19 cellular contexts compared by ENCODE assay signal in genomic region chr12:93007539-93007938, GRCh38.
"Had no signal": no experiment of that assay in that cellular context is flagged by ENCODE, and none has a peak within 500 bp of the region (broad histone marks: within the 10 kb centered on the region; RNA-seq: fewer than 3 reads in every experiment).

No MANE protein-coding gene starts in this region.

- H3K4me3 ChIP-seq: gastrocnemius medialis, ovary, psoas muscle, right atrium auricular region, upper lobe of right lung had no signal

- DNase-seq: activated CD4-positive, alpha-beta T cell treated with anti-CD3 and anti-CD28 coated beads for 1 hour; activated CD4-positive, alpha-beta T cell treated with anti-CD3 and anti-CD28 coated beads, Interleukin-2, amount 50 U/mL, for 1 hour; activated naive CD4-positive, alpha-beta T cell; activated naive CD8-positive, alpha-beta T cell treated with anti-CD3 and anti-CD28 coated beads for 36 hours; activated T-cell treated with anti-CD3 and anti-CD28 coated beads, Interleukin-2, amount 50 U/mL, for 4 hours; effector CD4-positive, alpha-beta T cell; gastrocnemius medialis; hypothalamus; left ventricle myocardium superior; mammary epithelial cell; midbrain; ovary; psoas muscle; stimulated activated CD4-positive, alpha-beta T cell treated with anti-CD3 and anti-CD28 coated beads, Interleukin-4, amount 100 ng/mL, for 24 hours; stimulated activated naive CD8-positive, alpha-beta T cell treated with anti-CD3 and anti-CD28 coated beads, Interleukin-15, Interleukin-2, amounts not matched to agents 100 U/mL and 50 U/mL, for 24 hours; T-cell; upper lobe of right lung had no signal

- H3K4me1 ChIP-seq: gastrocnemius medialis, upper lobe of right lung had no signal

- H3K36me3 ChIP-seq: gastrocnemius medialis, neutrophil, ovary, right atrium auricular region, upper lobe of right lung had no signal

- H3K27ac ChIP-seq: gastrocnemius medialis, neutrophil, ovary, psoas muscle, right atrium auricular region, upper lobe of right lung had no signal

- H3K9me3 ChIP-seq: gastrocnemius medialis, neutrophil, ovary, psoas muscle, right atrium auricular region, upper lobe of right lung had no signal

- H3K27me3 ChIP-seq: gastrocnemius medialis, neutrophil, ovary, right atrium auricular region, upper lobe of right lung had no signal
